Comparison of ENCODE assay signal across 10 cellular contexts in the genomic region with DNA sequence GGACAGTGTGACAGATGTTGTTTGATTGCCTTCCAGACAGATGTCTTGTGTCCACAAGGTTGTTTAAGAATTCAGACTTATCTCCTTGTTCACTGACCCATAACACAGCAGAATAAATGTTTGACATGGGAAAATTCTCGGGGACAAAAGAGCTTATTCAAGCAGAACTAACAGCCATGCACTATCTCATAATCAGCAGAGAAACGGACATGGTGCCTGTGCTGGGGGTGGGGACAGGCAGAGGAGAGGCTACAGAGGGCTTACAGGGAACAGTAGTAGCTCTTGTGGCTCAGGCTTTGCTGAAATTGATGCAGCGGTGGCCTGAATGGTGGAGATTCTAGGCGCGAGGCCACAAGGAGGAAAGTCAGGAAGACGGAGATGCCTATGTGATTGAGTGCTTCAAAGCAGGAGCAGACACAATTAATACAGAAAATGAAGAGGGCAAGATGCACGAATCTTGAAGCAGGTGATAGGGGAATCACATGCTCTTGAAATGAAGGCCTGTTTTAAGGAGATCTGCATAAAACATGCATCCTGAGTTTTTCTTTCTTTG.
A peak's percentile ranks its signal among the peaks of the same experiment; 100 is the strongest.
DNase-seq lines count a peak whose midpoint lies in the region; ATAC-seq and TF ChIP-seq lines count a peak whose summit lies in the region.
"Had no signal": no experiment of that assay in that cellular context is flagged by ENCODE, and none has a peak within 500 bp of the region (broad histone marks: within the 10 kb centered on the region; RNA-seq: fewer than 3 reads in every experiment).

No MANE protein-coding gene starts in this region.

- H4K20me1 ChIP-seq in OCI-LY3 (ENCODE audit: insufficient read depth, low read length), result no peaks in the 10 kb centered on the region

- peaks cover 10% of the 10 kb centered on the region for H3K4me1 ChIP-seq in OCI-LY3 (ENCODE audit: low read length)
- H3K4me1 ChIP-seq: A549 had no signal

- H3K9ac ChIP-seq in OCI-LY3 (ENCODE audit: low read length), result no peak overlapping the region

- ATAC-seq in HG02678 (IDR thresholded peaks at IDR 0.05; ENCODE audit: unreplicated experiment), result peak; percentile 82
- no peak for ATAC-seq in HG02588 (IDR thresholded peaks at IDR 0.05; ENCODE audit: unreplicated experiment)
- ATAC-seq: A549 had no signal

- peak overlapping the region; percentile 12 for H3K4me2 ChIP-seq in OCI-LY3 (ENCODE audit: low read length)
- H3K4me2 ChIP-seq: A549 had no signal

- TF ChIP-seq CTCF in OCI-LY3 (IDR thresholded peaks at IDR 0.05; ENCODE audit: low read depth, low read length) (no peak), progenitor cell of endocrine pancreas (IDR thresholded peaks at IDR 0.05; ENCODE audit: unreplicated experiment) (no peak)

- H3K27me3 Mint-ChIP-seq in progenitor cell of endocrine pancreas, result no peaks in the 10 kb centered on the region
- H3K27me3 Mint-ChIP-seq: central memory CD8-positive, alpha-beta T cell had no signal

- H3K9me3 Mint-ChIP-seq in progenitor cell of endocrine pancreas (ENCODE audit: low read depth), result peaks cover 3% of the 10 kb centered on the region
- H3K9me3 Mint-ChIP-seq: central memory CD8-positive, alpha-beta T cell had no signal

- peaks cover 11% of the 10 kb centered on the region for H3K4me1 Mint-ChIP-seq in progenitor cell of endocrine pancreas (ENCODE audit: low read depth)

- H3K27ac Mint-ChIP-seq in progenitor cell of endocrine pancreas, result peak overlapping the region; percentile 9

- H3K4me3 ChIP-seq in OCI-LY3 (ENCODE audit: low read length), result no peak overlapping the region
- H3K4me3 ChIP-seq: A549 had no signal

- H2AFZ ChIP-seq in OCI-LY3 (ENCODE audit: low read depth, low read length), result peak overlapping the region; percentile 59; the same call in 1 of the 2 replicates

- no peaks in the 10 kb centered on the region for H3K27me3 ChIP-seq in OCI-LY3 (ENCODE audit: low read depth, low read length)

- no peaks in the 10 kb centered on the region for H3K79me2 ChIP-seq in OCI-LY3 (ENCODE audit: low read length)

- H3K27ac ChIP-seq in OCI-LY3 (ENCODE audit: low read length), result no peak overlapping the region
- H3K27ac ChIP-seq: A549 had no signal

- H3K36me3 ChIP-seq in OCI-LY3 (replicated peaks; ENCODE audit: low read depth, low read length), result no peaks in the 10 kb centered on the region

- H3K4me3 Mint-ChIP-seq in progenitor cell of endocrine pancreas (ENCODE audit: low read depth), result peak overlapping the region; percentile 50
- H3K4me3 Mint-ChIP-seq: central memory CD8-positive, alpha-beta T cell had no signal

- H3K36me3 Mint-ChIP-seq in progenitor cell of endocrine pancreas (ENCODE audit: insufficient read depth), result peaks cover 2% of the 10 kb centered on the region

- DNase-seq in NCI-H2196 treated with DMSO at 0.1 percent for 48 hours (lab: John Stamatoyannopoulos, UW; ENCODE audit: unreplicated experiment), result peak; percentile 5
- no peak for DNase-seq in NCI-H2196 (lab: John Stamatoyannopoulos, UW; ENCODE audit: unreplicated experiment)
- no peak for DNase-seq in progenitor cell of endocrine pancreas (ENCODE audit: low spot score, unreplicated experiment)
- no peak for DNase-seq in SIG-M5 treated with dmso at 0.1 percent for 504 hours (lab: John Stamatoyannopoulos, UW; ENCODE audit: unreplicated experiment)
- no peak for DNase-seq in central memory CD4-positive, alpha-beta T cell

- no peaks in the 10 kb centered on the region for H3K9me3 ChIP-seq in OCI-LY3 (ENCODE audit: insufficient read depth, low read length)
- H3K9me3 ChIP-seq: A549 had no signal
